In genomic region chr19:33333615-33334014, GRCh38 we compare ENCODE assay signal across 1 cellular context.
TF ChIP-seq lines count a peak whose summit lies in the region.

No MANE protein-coding gene starts in this region.

TF ChIP-seq in K562, 482 proteins besides CTCF, POLR2A, EP300 and RAD21 (continues in another document):
- TF ChIP-seq ZNF764 (CRISPR knock-in tag; IDR thresholded peaks at IDR 0.05; ENCODE audit: low read depth) (no peak), SRSF1 (IDR thresholded peaks at IDR 0.05; ENCODE audit: low read depth, low read length) (no peak), CBX2 (IDR thresholded peaks at IDR 0.05; ENCODE audit: insufficient read depth, low read length, poor library complexity, severe bottlenecking) (no peak), NFIC (IDR thresholded peaks at IDR 0.05) (no peak), JUNB (CRISPR knock-in tag; conservative IDR thresholded peaks at IDR 0.05) (no peak), MTA1 (IDR thresholded peaks at IDR 0.05; ENCODE audit: borderline replicate concordance) (no peak), FOXK2 (conservative IDR thresholded peaks at IDR 0.05 in 1 of 2, IDR thresholded peaks at IDR 0.05 in 1 of 2; ENCODE audit: low read depth in 2 of 2) (no peak), ZBTB40 (IDR thresholded peaks at IDR 0.05) (no peak), ZBTB40 (CRISPR knock-in tag; IDR thresholded peaks at IDR 0.05) (no peak), GTF3C2 (IDR thresholded peaks at IDR 0.05; ENCODE audit: borderline replicate concordance, extremely low read depth, insufficient read length) (no peak), SMAD2 (IDR thresholded peaks at IDR 0.05; ENCODE audit: low read depth, low read length) (no peak), CGGBP1 (CRISPR knock-in tag; IDR thresholded peaks at IDR 0.05) (no peak), KLF13 (tag; IDR thresholded peaks at IDR 0.05; ENCODE audit: borderline replicate concordance, low read depth) (no peak), NCOA2 (IDR thresholded peaks at IDR 0.05; ENCODE audit: partially characterized antibody in 2 of 2) (no peak), CREB5 (CRISPR knock-in tag; IDR thresholded peaks at IDR 0.05) (no peak), NFXL1 (CRISPR knock-in tag; IDR thresholded peaks at IDR 0.05) (no peak)
- TF ChIP-seq, protein P1, sequence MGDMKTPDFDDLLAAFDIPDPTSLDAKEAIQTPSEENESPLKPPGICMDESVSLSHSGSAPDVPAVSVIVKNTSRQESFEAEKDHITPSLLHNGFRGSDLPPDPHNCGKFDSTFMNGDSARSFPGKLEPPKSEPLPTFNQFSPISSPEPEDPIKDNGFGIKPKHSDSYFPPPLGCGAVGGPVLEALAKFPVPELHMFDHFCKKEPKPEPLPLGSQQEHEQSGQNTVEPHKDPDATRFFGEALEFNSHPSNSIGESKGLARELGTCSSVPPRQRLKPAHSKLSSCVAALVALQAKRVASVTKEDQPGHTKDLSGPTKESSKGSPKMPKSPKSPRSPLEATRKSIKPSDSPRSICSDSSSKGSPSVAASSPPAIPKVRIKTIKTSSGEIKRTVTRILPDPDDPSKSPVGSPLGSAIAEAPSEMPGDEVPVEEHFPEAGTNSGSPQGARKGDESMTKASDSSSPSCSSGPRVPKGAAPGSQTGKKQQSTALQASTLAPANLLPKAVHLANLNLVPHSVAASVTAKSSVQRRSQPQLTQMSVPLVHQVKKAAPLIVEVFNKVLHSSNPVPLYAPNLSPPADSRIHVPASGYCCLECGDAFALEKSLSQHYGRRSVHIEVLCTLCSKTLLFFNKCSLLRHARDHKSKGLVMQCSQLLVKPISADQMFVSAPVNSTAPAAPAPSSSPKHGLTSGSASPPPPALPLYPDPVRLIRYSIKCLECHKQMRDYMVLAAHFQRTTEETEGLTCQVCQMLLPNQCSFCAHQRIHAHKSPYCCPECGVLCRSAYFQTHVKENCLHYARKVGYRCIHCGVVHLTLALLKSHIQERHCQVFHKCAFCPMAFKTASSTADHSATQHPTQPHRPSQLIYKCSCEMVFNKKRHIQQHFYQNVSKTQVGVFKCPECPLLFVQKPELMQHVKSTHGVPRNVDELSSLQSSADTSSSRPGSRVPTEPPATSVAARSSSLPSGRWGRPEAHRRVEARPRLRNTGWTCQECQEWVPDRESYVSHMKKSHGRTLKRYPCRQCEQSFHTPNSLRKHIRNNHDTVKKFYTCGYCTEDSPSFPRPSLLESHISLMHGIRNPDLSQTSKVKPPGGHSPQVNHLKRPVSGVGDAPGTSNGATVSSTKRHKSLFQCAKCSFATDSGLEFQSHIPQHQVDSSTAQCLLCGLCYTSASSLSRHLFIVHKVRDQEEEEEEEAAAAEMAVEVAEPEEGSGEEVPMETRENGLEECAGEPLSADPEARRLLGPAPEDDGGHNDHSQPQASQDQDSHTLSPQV (IDR thresholded peaks at IDR 0.05), result no peak
- TF ChIP-seq, protein P2, sequence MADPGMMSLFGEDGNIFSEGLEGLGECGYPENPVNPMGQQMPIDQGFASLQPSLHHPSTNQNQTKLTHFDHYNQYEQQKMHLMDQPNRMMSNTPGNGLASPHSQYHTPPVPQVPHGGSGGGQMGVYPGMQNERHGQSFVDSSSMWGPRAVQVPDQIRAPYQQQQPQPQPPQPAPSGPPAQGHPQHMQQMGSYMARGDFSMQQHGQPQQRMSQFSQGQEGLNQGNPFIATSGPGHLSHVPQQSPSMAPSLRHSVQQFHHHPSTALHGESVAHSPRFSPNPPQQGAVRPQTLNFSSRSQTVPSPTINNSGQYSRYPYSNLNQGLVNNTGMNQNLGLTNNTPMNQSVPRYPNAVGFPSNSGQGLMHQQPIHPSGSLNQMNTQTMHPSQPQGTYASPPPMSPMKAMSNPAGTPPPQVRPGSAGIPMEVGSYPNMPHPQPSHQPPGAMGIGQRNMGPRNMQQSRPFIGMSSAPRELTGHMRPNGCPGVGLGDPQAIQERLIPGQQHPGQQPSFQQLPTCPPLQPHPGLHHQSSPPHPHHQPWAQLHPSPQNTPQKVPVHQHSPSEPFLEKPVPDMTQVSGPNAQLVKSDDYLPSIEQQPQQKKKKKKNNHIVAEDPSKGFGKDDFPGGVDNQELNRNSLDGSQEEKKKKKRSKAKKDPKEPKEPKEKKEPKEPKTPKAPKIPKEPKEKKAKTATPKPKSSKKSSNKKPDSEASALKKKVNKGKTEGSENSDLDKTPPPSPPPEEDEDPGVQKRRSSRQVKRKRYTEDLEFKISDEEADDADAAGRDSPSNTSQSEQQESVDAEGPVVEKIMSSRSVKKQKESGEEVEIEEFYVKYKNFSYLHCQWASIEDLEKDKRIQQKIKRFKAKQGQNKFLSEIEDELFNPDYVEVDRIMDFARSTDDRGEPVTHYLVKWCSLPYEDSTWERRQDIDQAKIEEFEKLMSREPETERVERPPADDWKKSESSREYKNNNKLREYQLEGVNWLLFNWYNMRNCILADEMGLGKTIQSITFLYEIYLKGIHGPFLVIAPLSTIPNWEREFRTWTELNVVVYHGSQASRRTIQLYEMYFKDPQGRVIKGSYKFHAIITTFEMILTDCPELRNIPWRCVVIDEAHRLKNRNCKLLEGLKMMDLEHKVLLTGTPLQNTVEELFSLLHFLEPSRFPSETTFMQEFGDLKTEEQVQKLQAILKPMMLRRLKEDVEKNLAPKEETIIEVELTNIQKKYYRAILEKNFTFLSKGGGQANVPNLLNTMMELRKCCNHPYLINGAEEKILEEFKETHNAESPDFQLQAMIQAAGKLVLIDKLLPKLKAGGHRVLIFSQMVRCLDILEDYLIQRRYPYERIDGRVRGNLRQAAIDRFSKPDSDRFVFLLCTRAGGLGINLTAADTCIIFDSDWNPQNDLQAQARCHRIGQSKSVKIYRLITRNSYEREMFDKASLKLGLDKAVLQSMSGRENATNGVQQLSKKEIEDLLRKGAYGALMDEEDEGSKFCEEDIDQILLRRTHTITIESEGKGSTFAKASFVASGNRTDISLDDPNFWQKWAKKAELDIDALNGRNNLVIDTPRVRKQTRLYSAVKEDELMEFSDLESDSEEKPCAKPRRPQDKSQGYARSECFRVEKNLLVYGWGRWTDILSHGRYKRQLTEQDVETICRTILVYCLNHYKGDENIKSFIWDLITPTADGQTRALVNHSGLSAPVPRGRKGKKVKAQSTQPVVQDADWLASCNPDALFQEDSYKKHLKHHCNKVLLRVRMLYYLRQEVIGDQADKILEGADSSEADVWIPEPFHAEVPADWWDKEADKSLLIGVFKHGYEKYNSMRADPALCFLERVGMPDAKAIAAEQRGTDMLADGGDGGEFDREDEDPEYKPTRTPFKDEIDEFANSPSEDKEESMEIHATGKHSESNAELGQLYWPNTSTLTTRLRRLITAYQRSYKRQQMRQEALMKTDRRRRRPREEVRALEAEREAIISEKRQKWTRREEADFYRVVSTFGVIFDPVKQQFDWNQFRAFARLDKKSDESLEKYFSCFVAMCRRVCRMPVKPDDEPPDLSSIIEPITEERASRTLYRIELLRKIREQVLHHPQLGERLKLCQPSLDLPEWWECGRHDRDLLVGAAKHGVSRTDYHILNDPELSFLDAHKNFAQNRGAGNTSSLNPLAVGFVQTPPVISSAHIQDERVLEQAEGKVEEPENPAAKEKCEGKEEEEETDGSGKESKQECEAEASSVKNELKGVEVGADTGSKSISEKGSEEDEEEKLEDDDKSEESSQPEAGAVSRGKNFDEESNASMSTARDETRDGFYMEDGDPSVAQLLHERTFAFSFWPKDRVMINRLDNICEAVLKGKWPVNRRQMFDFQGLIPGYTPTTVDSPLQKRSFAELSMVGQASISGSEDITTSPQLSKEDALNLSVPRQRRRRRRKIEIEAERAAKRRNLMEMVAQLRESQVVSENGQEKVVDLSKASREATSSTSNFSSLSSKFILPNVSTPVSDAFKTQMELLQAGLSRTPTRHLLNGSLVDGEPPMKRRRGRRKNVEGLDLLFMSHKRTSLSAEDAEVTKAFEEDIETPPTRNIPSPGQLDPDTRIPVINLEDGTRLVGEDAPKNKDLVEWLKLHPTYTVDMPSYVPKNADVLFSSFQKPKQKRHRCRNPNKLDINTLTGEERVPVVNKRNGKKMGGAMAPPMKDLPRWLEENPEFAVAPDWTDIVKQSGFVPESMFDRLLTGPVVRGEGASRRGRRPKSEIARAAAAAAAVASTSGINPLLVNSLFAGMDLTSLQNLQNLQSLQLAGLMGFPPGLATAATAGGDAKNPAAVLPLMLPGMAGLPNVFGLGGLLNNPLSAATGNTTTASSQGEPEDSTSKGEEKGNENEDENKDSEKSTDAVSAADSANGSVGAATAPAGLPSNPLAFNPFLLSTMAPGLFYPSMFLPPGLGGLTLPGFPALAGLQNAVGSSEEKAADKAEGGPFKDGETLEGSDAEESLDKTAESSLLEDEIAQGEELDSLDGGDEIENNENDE (IDR thresholded peaks at IDR 0.05; ENCODE audit: low read depth, low read length), result no peak
